Comparison of ENCODE assay signal across 7 cellular contexts in the genomic region with DNA sequence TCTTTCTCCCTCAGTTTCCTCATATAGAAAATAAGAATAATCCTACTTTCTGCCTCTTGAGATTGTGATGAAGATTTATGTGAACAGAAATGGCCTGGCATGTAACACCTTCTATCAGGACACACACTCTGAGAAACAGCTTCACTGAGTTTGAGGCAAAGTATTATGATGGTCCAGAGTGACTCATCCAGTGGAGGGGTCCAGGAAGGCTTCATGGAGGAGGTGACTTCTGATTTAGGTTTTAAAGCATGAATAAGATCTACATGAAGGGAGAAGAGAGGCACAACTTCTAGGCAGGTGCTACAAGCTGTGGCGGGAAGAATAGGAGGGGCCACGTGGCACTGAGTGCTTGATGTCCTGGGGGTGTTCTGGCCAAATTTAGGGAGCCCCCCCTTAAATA.
"Had no signal": no experiment of that assay in that cellular context is flagged by ENCODE, and none has a peak within 500 bp of the region (broad histone marks: within the 10 kb centered on the region; RNA-seq: fewer than 3 reads in every experiment).

No MANE protein-coding gene starts in this region.

- H3K9ac ChIP-seq: GM23248 had no signal

- H3K4me3 ChIP-seq: GM23248 had no signal

- H2AFZ ChIP-seq: GM23248 had no signal

- DNase-seq: GM23248, GOT3, H7, HCEC 1CT, IMR-90, KBM-7 had no signal

- FAIRE-seq: HTR-8/SVneo had no signal

- H3K27ac ChIP-seq: GM23248 had no signal
